In the genomic region with DNA sequence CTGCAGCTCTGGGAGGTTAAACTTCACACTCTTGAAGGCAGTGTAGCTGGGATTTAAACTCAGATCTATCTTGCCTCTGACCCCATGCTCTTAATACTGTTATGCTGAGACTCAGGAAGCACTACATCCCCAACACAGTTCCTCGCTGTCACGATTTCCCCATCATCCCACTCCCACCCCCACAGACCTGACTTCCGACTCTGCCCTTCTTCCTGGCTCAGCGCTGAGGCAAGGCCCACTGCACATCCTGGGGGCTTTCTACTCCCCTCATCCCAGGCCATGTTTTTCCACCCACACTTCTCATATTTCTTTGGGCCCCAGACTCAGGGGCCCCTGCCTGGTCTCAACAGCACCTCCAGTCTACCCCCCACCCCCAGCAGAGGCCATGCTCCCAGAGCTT, we compare ENCODE assay signal across 2 cellular contexts.
TF ChIP-seq lines count a peak whose summit lies in the region.

No MANE protein-coding gene starts in this region.

TF ChIP-seq in liver, 16 proteins besides CTCF, POLR2A, EP300 and RAD21:
- TF ChIP-seq RXRA (IDR thresholded peaks at IDR 0.05) = no peak
- TF ChIP-seq TAF1 (conservative IDR thresholded peaks at IDR 0.05) = no peak
- no peak for TF ChIP-seq YY1 (IDR thresholded peaks at IDR 0.05)
- no peak for TF ChIP-seq HNF4G (IDR thresholded peaks at IDR 0.05)
- no peak for TF ChIP-seq HNF4A (conservative IDR thresholded peaks at IDR 0.05)
- TF ChIP-seq NR2F2 (IDR thresholded peaks at IDR 0.05) = no peak
- TF ChIP-seq EGR1 (IDR thresholded peaks at IDR 0.05; ENCODE audit: low read depth in 2 of 2) = no peak
- no peak for TF ChIP-seq FOXA1 (IDR thresholded peaks at IDR 0.05)
- TF ChIP-seq, protein P1, sequence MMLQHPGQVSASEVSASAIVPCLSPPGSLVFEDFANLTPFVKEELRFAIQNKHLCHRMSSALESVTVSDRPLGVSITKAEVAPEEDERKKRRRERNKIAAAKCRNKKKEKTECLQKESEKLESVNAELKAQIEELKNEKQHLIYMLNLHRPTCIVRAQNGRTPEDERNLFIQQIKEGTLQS (IDR thresholded peaks at IDR 0.05) = no peak
- TF ChIP-seq, protein P2, sequence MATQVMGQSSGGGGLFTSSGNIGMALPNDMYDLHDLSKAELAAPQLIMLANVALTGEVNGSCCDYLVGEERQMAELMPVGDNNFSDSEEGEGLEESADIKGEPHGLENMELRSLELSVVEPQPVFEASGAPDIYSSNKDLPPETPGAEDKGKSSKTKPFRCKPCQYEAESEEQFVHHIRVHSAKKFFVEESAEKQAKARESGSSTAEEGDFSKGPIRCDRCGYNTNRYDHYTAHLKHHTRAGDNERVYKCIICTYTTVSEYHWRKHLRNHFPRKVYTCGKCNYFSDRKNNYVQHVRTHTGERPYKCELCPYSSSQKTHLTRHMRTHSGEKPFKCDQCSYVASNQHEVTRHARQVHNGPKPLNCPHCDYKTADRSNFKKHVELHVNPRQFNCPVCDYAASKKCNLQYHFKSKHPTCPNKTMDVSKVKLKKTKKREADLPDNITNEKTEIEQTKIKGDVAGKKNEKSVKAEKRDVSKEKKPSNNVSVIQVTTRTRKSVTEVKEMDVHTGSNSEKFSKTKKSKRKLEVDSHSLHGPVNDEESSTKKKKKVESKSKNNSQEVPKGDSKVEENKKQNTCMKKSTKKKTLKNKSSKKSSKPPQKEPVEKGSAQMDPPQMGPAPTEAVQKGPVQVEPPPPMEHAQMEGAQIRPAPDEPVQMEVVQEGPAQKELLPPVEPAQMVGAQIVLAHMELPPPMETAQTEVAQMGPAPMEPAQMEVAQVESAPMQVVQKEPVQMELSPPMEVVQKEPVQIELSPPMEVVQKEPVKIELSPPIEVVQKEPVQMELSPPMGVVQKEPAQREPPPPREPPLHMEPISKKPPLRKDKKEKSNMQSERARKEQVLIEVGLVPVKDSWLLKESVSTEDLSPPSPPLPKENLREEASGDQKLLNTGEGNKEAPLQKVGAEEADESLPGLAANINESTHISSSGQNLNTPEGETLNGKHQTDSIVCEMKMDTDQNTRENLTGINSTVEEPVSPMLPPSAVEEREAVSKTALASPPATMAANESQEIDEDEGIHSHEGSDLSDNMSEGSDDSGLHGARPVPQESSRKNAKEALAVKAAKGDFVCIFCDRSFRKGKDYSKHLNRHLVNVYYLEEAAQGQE (IDR thresholded peaks at IDR 0.05) = no peak
- TF ChIP-seq FOXA2 (IDR thresholded peaks at IDR 0.05) = no peak

TF ChIP-seq in HepG2, 621 proteins besides CTCF, POLR2A, EP300 and RAD21:
- TF ChIP-seq SIN3B (IDR thresholded peaks at IDR 0.05; ENCODE audit: low read length) = no peak
- TF ChIP-seq, protein P3, sequence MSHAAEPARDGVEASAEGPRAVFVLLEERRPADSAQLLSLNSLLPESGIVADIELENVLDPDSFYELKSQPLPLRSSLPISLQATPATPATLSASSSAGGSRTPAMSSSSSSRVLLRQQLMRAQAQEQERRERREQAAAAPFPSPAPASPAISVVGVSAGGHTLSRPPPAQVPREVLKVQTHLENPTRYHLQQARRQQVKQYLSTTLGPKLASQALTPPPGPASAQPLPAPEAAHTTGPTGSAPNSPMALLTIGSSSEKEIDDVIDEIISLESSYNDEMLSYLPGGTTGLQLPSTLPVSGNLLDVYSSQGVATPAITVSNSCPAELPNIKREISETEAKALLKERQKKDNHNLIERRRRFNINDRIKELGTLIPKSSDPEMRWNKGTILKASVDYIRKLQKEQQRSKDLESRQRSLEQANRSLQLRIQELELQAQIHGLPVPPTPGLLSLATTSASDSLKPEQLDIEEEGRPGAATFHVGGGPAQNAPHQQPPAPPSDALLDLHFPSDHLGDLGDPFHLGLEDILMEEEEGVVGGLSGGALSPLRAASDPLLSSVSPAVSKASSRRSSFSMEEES (CRISPR knock-in tag; IDR thresholded peaks at IDR 0.05) = no peak
- no peak for TF ChIP-seq MTA3 (CRISPR knock-in tag; IDR thresholded peaks at IDR 0.05)
- TF ChIP-seq ZSCAN21 (CRISPR knock-in tag; IDR thresholded peaks at IDR 0.05; ENCODE audit: borderline replicate concordance) = no peak
- TF ChIP-seq ZNF557 (CRISPR knock-in tag; IDR thresholded peaks at IDR 0.05) = no peak
- no peak for TF ChIP-seq ZNF3 (CRISPR knock-in tag; IDR thresholded peaks at IDR 0.05)
- no peak for TF ChIP-seq ZNF558 (CRISPR knock-in tag; IDR thresholded peaks at IDR 0.05; ENCODE audit: borderline replicate concordance)
- TF ChIP-seq MAFG (CRISPR knock-in tag; IDR thresholded peaks at IDR 0.05) = no peak
- TF ChIP-seq ZSCAN12 (CRISPR knock-in tag; IDR thresholded peaks at IDR 0.05) = no peak
- no peak for TF ChIP-seq FOSL2 (CRISPR knock-in tag; IDR thresholded peaks at IDR 0.05)
- no peak for TF ChIP-seq ZNF101 (CRISPR knock-in tag; IDR thresholded peaks at IDR 0.05; ENCODE audit: borderline replicate concordance, low read depth)
- TF ChIP-seq, protein P4, sequence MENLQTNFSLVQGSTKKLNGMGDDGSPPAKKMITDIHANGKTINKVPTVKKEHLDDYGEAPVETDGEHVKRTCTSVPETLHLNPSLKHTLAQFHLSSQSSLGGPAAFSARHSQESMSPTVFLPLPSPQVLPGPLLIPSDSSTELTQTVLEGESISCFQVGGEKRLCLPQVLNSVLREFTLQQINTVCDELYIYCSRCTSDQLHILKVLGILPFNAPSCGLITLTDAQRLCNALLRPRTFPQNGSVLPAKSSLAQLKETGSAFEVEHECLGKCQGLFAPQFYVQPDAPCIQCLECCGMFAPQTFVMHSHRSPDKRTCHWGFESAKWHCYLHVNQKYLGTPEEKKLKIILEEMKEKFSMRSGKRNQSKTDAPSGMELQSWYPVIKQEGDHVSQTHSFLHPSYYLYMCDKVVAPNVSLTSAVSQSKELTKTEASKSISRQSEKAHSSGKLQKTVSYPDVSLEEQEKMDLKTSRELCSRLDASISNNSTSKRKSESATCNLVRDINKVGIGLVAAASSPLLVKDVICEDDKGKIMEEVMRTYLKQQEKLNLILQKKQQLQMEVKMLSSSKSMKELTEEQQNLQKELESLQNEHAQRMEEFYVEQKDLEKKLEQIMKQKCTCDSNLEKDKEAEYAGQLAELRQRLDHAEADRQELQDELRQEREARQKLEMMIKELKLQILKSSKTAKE (CRISPR knock-in tag; IDR thresholded peaks at IDR 0.05; ENCODE audit: borderline replicate concordance) = no peak
- TF ChIP-seq, protein P5, sequence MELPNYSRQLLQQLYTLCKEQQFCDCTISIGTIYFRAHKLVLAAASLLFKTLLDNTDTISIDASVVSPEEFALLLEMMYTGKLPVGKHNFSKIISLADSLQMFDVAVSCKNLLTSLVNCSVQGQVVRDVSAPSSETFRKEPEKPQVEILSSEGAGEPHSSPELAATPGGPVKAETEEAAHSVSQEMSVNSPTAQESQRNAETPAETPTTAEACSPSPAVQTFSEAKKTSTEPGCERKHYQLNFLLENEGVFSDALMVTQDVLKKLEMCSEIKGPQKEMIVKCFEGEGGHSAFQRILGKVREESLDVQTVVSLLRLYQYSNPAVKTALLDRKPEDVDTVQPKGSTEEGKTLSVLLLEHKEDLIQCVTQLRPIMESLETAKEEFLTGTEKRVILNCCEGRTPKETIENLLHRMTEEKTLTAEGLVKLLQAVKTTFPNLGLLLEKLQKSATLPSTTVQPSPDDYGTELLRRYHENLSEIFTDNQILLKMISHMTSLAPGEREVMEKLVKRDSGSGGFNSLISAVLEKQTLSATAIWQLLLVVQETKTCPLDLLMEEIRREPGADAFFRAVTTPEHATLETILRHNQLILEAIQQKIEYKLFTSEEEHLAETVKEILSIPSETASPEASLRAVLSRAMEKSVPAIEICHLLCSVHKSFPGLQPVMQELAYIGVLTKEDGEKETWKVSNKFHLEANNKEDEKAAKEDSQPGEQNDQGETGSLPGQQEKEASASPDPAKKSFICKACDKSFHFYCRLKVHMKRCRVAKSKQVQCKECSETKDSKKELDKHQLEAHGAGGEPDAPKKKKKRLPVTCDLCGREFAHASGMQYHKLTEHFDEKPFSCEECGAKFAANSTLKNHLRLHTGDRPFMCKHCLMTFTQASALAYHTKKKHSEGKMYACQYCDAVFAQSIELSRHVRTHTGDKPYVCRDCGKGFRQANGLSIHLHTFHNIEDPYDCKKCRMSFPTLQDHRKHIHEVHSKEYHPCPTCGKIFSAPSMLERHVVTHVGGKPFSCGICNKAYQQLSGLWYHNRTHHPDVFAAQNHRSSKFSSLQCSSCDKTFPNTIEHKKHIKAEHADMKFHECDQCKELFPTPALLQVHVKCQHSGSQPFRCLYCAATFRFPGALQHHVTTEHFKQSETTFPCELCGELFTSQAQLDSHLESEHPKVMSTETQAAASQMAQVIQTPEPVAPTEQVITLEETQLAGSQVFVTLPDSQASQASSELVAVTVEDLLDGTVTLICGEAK (IDR thresholded peaks at IDR 0.05) = no peak
- TF ChIP-seq, protein P5 (CRISPR knock-in tag; IDR thresholded peaks at IDR 0.05) = no peak
- TF ChIP-seq EHMT2 (IDR thresholded peaks at IDR 0.05; ENCODE audit: borderline replicate concordance, low read depth, low read length) = no peak
- no peak for TF ChIP-seq ZNF367 (CRISPR knock-in tag; IDR thresholded peaks at IDR 0.05; ENCODE audit: borderline replicate concordance)
